In the genomic region with DNA sequence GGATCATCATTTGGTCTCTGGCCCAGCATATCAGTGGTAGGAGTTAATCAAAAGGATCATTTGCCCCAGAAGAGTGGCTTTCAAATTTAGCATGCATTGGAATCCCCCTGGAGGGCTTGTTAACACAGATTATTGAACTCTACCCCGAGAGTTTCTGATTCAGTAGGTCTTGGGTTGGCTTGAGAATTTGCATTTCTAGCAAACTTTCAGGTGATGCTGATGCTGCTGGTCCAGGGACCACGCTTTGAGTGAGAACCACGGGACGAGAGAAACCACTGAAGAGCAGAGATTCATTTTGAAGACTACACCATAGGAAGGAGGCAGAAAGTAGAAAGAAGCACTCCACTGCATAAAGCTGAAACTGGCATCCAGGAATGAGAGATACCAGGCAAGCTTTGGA, we compare ENCODE assay signal across 13 cellular contexts.
DNase-seq lines count a peak whose midpoint lies in the region; ATAC-seq lines count a peak whose summit lies in the region.
"Had no signal": no experiment of that assay in that cellular context is flagged by ENCODE, and none has a peak within 500 bp of the region (broad histone marks: within the 10 kb centered on the region; RNA-seq: fewer than 3 reads in every experiment).

No MANE protein-coding gene starts in this region.

- peak; percentile 77 for ATAC-seq in GM18867 (IDR thresholded peaks at IDR 0.05; ENCODE audit: unreplicated experiment)
- peak; percentile 61 for ATAC-seq in GM21447 (IDR thresholded peaks at IDR 0.05; ENCODE audit: unreplicated experiment)
- ATAC-seq in HG03045 (IDR thresholded peaks at IDR 0.05; ENCODE audit: unreplicated experiment): peak; percentile 68
- ATAC-seq: left ventricle myocardium superior, SK-N-SH treated with all-trans-retinoic acid at 6 μM for 48 hours had no signal

- H3K4me1 Mint-ChIP-seq in activated T-helper 1 cell treated with anti-CD3 and anti-CD28 coated beads, Interleukin-12 subunit alpha, Interleukin-12 subunit beta, Interleukin-2, Interleukin-4 antibody, amounts not matched to agents 30 ng/mL and 10 ng/mL and 1 ng/mL, durations not matched to agents 14 hours and 24 hours and 36 hours (ENCODE audit: low read depth): peaks cover 56% of the 10 kb centered on the region
- peaks cover 47% of the 10 kb centered on the region for H3K4me1 Mint-ChIP-seq in activated T-cell treated with anti-CD3 and anti-CD28 coated beads, Interleukin-2, amount 50 U/mL, for 24 hours (ENCODE audit: low read depth)

- no peak for DNase-seq in activated T-helper 1 cell treated with anti-CD3 and anti-CD28 coated beads, Interleukin-12 subunit alpha, Interleukin-12 subunit beta, Interleukin-2, Interleukin-4 antibody, amounts not matched to agents 30 ng/mL and 10 ng/mL and 1 ng/mL, durations not matched to agents 14 hours and 24 hours and 36 hours (ENCODE audit: low spot score)
- DNase-seq in NCI-H146 (lab: John Stamatoyannopoulos, UW) (no peak), SIG-M5 (lab: John Stamatoyannopoulos, UW) (no peak)
- DNase-seq in effector CD4-positive, alpha-beta T cell: no peak
- DNase-seq in activated T-cell treated with anti-CD3 and anti-CD28 coated beads, Interleukin-2, amount 50 U/mL, for 24 hours: no peak
- DNase-seq: activated CD4-positive, alpha-beta T cell treated with anti-CD3 and anti-CD28 coated beads, Interleukin-2, amount 10 ng/mL, durations not matched to agents 7 days and 5 days; CD4-positive, alpha-beta T cell; left ventricle myocardium superior; NCI-H524 had no signal

- no peak overlapping the region for H3K4me3 Mint-ChIP-seq in activated T-helper 1 cell treated with anti-CD3 and anti-CD28 coated beads, Interleukin-12 subunit alpha, Interleukin-12 subunit beta, Interleukin-2, Interleukin-4 antibody, amounts not matched to agents 30 ng/mL and 10 ng/mL and 1 ng/mL, durations not matched to agents 14 hours and 24 hours and 36 hours
- no peak overlapping the region for H3K4me3 Mint-ChIP-seq in activated T-cell treated with anti-CD3 and anti-CD28 coated beads, Interleukin-2, amount 50 U/mL, for 24 hours
- H3K4me3 Mint-ChIP-seq: activated CD4-positive, alpha-beta T cell treated with anti-CD3 and anti-CD28 coated beads, Interleukin-2, amount 10 ng/mL, durations not matched to agents 7 days and 5 days; CD4-positive, alpha-beta T cell had no signal

- intact Hi-C loops in activated T-helper 1 cell treated with anti-CD3 and anti-CD28 coated beads, Interleukin-12 subunit alpha, Interleukin-12 subunit beta, Interleukin-2, Interleukin-4 antibody, amounts not matched to agents 30 ng/mL and 10 ng/mL and 1 ng/mL, durations not matched to agents 14 hours and 24 hours and 36 hours (cut with micrococcal nuclease): no loop called here

- H3K27me3 Mint-ChIP-seq in activated T-helper 1 cell treated with anti-CD3 and anti-CD28 coated beads, Interleukin-12 subunit alpha, Interleukin-12 subunit beta, Interleukin-2, Interleukin-4 antibody, amounts not matched to agents 30 ng/mL and 10 ng/mL and 1 ng/mL, durations not matched to agents 14 hours and 24 hours and 36 hours (ENCODE audit: insufficient read depth): peaks cover 8% of the 10 kb centered on the region
- H3K27me3 Mint-ChIP-seq in activated T-cell treated with anti-CD3 and anti-CD28 coated beads, Interleukin-2, amount 50 U/mL, for 24 hours: no peaks in the 10 kb centered on the region
- H3K27me3 Mint-ChIP-seq: CD4-positive, alpha-beta T cell had no signal

- peaks cover 3% of the 10 kb centered on the region for H3K9me3 Mint-ChIP-seq in activated T-helper 1 cell treated with anti-CD3 and anti-CD28 coated beads, Interleukin-12 subunit alpha, Interleukin-12 subunit beta, Interleukin-2, Interleukin-4 antibody, amounts not matched to agents 30 ng/mL and 10 ng/mL and 1 ng/mL, durations not matched to agents 14 hours and 24 hours and 36 hours
- H3K9me3 Mint-ChIP-seq in activated T-cell treated with anti-CD3 and anti-CD28 coated beads, Interleukin-2, amount 50 U/mL, for 24 hours: peaks cover 2% of the 10 kb centered on the region
- H3K9me3 Mint-ChIP-seq: CD4-positive, alpha-beta T cell had no signal

- peaks cover 2% of the 10 kb centered on the region for H3K36me3 Mint-ChIP-seq in activated T-helper 1 cell treated with anti-CD3 and anti-CD28 coated beads, Interleukin-12 subunit alpha, Interleukin-12 subunit beta, Interleukin-2, Interleukin-4 antibody, amounts not matched to agents 30 ng/mL and 10 ng/mL and 1 ng/mL, durations not matched to agents 14 hours and 24 hours and 36 hours (ENCODE audit: low read depth)
- H3K36me3 Mint-ChIP-seq in activated T-cell treated with anti-CD3 and anti-CD28 coated beads, Interleukin-2, amount 50 U/mL, for 24 hours (ENCODE audit: low read depth): no peaks in the 10 kb centered on the region

- peak overlapping the region; percentile 22 for H3K27ac Mint-ChIP-seq in activated T-helper 1 cell treated with anti-CD3 and anti-CD28 coated beads, Interleukin-12 subunit alpha, Interleukin-12 subunit beta, Interleukin-2, Interleukin-4 antibody, amounts not matched to agents 30 ng/mL and 10 ng/mL and 1 ng/mL, durations not matched to agents 14 hours and 24 hours and 36 hours
- H3K27ac Mint-ChIP-seq in activated T-cell treated with anti-CD3 and anti-CD28 coated beads, Interleukin-2, amount 50 U/mL, for 24 hours: no peak overlapping the region
- H3K27ac Mint-ChIP-seq: activated CD4-positive, alpha-beta T cell treated with anti-CD3 and anti-CD28 coated beads, Interleukin-2, amount 10 ng/mL, durations not matched to agents 7 days and 5 days; CD4-positive, alpha-beta T cell had no signal
